ENCODE assay signal across 27 cellular contexts in genomic region chr22:48710410-48710809, GRCh38.
"Had no signal": no experiment of that assay in that cellular context is flagged by ENCODE, and none has a peak within 500 bp of the region (broad histone marks: within the 10 kb centered on the region; RNA-seq: fewer than 3 reads in every experiment).

No MANE protein-coding gene starts in this region.

- DNase-seq: activated CD4-positive, alpha-beta memory T cell treated with anti-CD3 and anti-CD28 coated beads for 36 hours; activated CD4-positive, alpha-beta T cell treated with anti-CD3 and anti-CD28 coated beads, Interleukin-2, amount 10 ng/mL, durations not matched to agents 24 days and 14 days; activated CD4-positive, CD25-positive, alpha-beta regulatory T cell treated with anti-CD3 and anti-CD28 coated beads, Interleukin-2, amount 50 U/mL, for 72 hours; activated CD8-positive, alpha-beta memory T cell treated with anti-CD3 and anti-CD28 coated beads, Interleukin-2, amount 50 U/mL, for 4 hours; activated naive CD4-positive, alpha-beta T cell; activated T-cell treated with anti-CD3 and anti-CD28 coated beads, Interleukin-2, amount 50 U/mL, for 1 hour; adrenal gland; foreskin keratinocyte; kidney glomerular epithelial cell; stimulated activated CD4-positive, alpha-beta T cell treated with anti-CD3 and anti-CD28 coated beads, Interleukin-12 subunit alpha, Interleukin-12 subunit beta, amount 100 ng/mL, for 4 hours; stimulated activated CD4-positive, alpha-beta T cell treated with anti-CD3 and anti-CD28 coated beads, Interleukin-4, amount 100 ng/mL, for 1 hour; stimulated activated naive CD8-positive, alpha-beta T cell treated with anti-CD3 and anti-CD28 coated beads, Interleukin-15, Interleukin-2, amounts not matched to agents 100 U/mL and 50 U/mL, for 24 hours; testis; transverse colon; WERI-Rb-1 had no signal

- H2AFZ ChIP-seq: parathyroid adenoma had no signal

- H3K79me2 ChIP-seq: parathyroid adenoma had no signal

- H3K27me3 ChIP-seq: adrenal gland, ascending aorta, cardiac muscle cell, foreskin keratinocyte, right atrium auricular region, testis, transverse colon had no signal

- H3K4me3 ChIP-seq: adrenal gland, ascending aorta, cardiac muscle cell, heart left ventricle, mucosa of descending colon, right atrium auricular region, SK-N-MC, testis, transverse colon had no signal

- H3K9me3 Mint-ChIP-seq: activated CD4-positive, alpha-beta memory T cell treated with anti-CD3 and anti-CD28 coated beads for 36 hours; activated CD4-positive, alpha-beta T cell treated with anti-CD3 and anti-CD28 coated beads, Interleukin-2, amount 10 ng/mL, durations not matched to agents 24 days and 14 days; activated naive CD4-positive, alpha-beta T cell treated with anti-CD3 and anti-CD28 coated beads, Interleukin-2, amount 50 U/mL, for 72 hours; natural killer cell treated with Interleukin-12 subunit alpha and Interleukin-12 subunit beta and Interleukin-15 and Interleukin-18, amount 100 ng/mL, for 72 hours had no signal

- H3K9me3 ChIP-seq: adrenal gland, mucosa of descending colon, right atrium auricular region, testis, transverse colon had no signal

- H3K27ac ChIP-seq: adrenal gland, ascending aorta, cardiac muscle cell, foreskin keratinocyte, heart left ventricle, parathyroid adenoma, right atrium auricular region, SK-N-MC, testis, transverse colon, WERI-Rb-1 had no signal

- H3K4me3 Mint-ChIP-seq: activated CD4-positive, alpha-beta memory T cell treated with anti-CD3 and anti-CD28 coated beads for 36 hours; activated CD4-positive, alpha-beta T cell treated with anti-CD3 and anti-CD28 coated beads, Interleukin-2, amount 10 ng/mL, durations not matched to agents 24 days and 14 days; brain; natural killer cell treated with Interleukin-12 subunit alpha and Interleukin-12 subunit beta and Interleukin-15 and Interleukin-18, amount 100 ng/mL, for 72 hours had no signal

- H3K27me3 Mint-ChIP-seq: activated CD4-positive, alpha-beta memory T cell treated with anti-CD3 and anti-CD28 coated beads for 36 hours; activated CD4-positive, alpha-beta T cell treated with anti-CD3 and anti-CD28 coated beads, Interleukin-2, amount 10 ng/mL, durations not matched to agents 24 days and 14 days; brain had no signal

- H3K36me3 Mint-ChIP-seq: activated CD4-positive, alpha-beta memory T cell treated with anti-CD3 and anti-CD28 coated beads for 36 hours; activated naive CD4-positive, alpha-beta T cell treated with anti-CD3 and anti-CD28 coated beads, Interleukin-2, amount 50 U/mL, for 72 hours; natural killer cell treated with Interleukin-12 subunit alpha and Interleukin-12 subunit beta and Interleukin-15 and Interleukin-18, amount 100 ng/mL, for 72 hours had no signal

- H3K4me1 Mint-ChIP-seq: activated CD4-positive, alpha-beta T cell treated with anti-CD3 and anti-CD28 coated beads, Interleukin-2, amount 10 ng/mL, durations not matched to agents 24 days and 14 days had no signal

- ATAC-seq: activated naive CD4-positive, alpha-beta T cell treated with anti-CD3 and anti-CD28 coated beads, Interleukin-2, amount 50 U/mL, for 72 hours; esophagus mucosa; foreskin keratinocyte; heart left ventricle; left lobe of liver; mucosa of descending colon; natural killer cell treated with Interleukin-12 subunit alpha and Interleukin-12 subunit beta and Interleukin-15 and Interleukin-18, amount 100 ng/mL, for 72 hours; stimulated activated naive CD8-positive, alpha-beta T cell treated with anti-CD3 and anti-CD28 coated beads, Interleukin-15, Interleukin-2, amounts not matched to agents 100 U/mL and 50 U/mL, for 24 hours had no signal

- H3K27ac Mint-ChIP-seq: activated CD4-positive, alpha-beta memory T cell treated with anti-CD3 and anti-CD28 coated beads for 36 hours; activated CD4-positive, alpha-beta T cell treated with anti-CD3 and anti-CD28 coated beads, Interleukin-2, amount 10 ng/mL, durations not matched to agents 24 days and 14 days; activated naive CD4-positive, alpha-beta T cell treated with anti-CD3 and anti-CD28 coated beads, Interleukin-2, amount 50 U/mL, for 72 hours; brain; natural killer cell treated with Interleukin-12 subunit alpha and Interleukin-12 subunit beta and Interleukin-15 and Interleukin-18, amount 100 ng/mL, for 72 hours had no signal

- H3K36me3 ChIP-seq: adrenal gland, cardiac muscle cell, heart left ventricle, right atrium auricular region, transverse colon had no signal

- H3K9ac ChIP-seq: parathyroid adenoma had no signal

- H3K4me1 ChIP-seq: adrenal gland, ascending aorta, foreskin keratinocyte, heart left ventricle, parathyroid adenoma, right atrium auricular region, testis, transverse colon had no signal
